In the genomic region with DNA sequence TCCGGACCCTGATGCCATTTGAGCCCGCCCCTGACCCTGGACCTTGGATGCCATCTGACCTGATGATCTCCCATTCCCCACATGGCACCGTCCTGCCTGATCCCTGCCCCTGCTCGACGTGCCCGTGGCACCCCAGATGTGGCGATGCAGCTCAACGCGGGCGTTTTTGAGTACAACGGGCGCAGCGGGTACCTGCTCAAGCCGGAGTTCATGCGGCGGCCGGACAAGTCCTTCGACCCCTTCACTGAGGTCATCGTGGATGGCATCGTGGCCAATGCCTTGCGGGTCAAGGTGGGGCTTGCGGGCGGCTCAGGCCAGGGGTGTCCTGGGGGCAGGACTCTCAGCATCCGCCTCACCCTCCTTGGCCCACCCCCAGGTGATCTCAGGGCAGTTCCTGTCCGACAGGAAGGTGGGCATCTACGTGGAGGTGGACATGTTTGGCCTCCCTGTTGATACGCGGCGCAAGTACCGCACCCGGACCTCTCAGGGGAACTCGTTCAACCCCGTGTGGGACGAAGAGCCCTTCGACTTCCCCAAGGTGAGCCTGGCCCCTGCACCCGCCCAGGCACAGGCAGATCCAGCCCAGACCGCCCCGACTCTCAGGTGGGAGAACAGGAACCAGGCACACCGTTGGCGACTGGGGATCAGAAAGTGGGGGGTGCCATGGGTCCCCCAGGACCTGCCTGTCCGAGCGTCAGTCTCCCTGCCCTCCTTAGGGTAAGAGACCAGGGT, we compare ENCODE assay signal across 1 cellular context.
TF ChIP-seq lines count a peak whose summit lies in the region.

No MANE protein-coding gene starts in this region.

TF ChIP-seq in SK-N-SH treated with all-trans-retinoic acid at 6 μM for 48 hours, 23 proteins besides CTCF, POLR2A, EP300 and RAD21 (continued from another document):
- TF ChIP-seq, protein P1, sequence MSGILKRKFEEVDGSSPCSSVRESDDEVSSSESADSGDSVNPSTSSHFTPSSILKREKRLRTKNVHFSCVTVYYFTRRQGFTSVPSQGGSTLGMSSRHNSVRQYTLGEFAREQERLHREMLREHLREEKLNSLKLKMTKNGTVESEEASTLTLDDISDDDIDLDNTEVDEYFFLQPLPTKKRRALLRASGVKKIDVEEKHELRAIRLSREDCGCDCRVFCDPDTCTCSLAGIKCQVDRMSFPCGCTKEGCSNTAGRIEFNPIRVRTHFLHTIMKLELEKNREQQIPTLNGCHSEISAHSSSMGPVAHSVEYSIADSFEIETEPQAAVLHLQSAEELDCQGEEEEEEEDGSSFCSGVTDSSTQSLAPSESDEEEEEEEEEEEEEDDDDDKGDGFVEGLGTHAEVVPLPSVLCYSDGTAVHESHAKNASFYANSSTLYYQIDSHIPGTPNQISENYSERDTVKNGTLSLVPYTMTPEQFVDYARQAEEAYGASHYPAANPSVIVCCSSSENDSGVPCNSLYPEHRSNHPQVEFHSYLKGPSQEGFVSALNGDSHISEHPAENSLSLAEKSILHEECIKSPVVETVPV (CRISPR knock-in tag; IDR thresholded peaks at IDR 0.05) = no peak
- TF ChIP-seq ZFP30 (CRISPR knock-in tag; IDR thresholded peaks at IDR 0.05) = no peak
- TF ChIP-seq, protein P2, sequence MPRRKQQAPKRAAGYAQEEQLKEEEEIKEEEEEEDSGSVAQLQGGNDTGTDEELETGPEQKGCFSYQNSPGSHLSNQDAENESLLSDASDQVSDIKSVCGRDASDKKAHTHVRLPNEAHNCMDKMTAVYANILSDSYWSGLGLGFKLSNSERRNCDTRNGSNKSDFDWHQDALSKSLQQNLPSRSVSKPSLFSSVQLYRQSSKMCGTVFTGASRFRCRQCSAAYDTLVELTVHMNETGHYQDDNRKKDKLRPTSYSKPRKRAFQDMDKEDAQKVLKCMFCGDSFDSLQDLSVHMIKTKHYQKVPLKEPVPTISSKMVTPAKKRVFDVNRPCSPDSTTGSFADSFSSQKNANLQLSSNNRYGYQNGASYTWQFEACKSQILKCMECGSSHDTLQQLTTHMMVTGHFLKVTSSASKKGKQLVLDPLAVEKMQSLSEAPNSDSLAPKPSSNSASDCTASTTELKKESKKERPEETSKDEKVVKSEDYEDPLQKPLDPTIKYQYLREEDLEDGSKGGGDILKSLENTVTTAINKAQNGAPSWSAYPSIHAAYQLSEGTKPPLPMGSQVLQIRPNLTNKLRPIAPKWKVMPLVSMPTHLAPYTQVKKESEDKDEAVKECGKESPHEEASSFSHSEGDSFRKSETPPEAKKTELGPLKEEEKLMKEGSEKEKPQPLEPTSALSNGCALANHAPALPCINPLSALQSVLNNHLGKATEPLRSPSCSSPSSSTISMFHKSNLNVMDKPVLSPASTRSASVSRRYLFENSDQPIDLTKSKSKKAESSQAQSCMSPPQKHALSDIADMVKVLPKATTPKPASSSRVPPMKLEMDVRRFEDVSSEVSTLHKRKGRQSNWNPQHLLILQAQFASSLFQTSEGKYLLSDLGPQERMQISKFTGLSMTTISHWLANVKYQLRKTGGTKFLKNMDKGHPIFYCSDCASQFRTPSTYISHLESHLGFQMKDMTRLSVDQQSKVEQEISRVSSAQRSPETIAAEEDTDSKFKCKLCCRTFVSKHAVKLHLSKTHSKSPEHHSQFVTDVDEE (CRISPR knock-in tag; IDR thresholded peaks at IDR 0.05) = no peak
- TF ChIP-seq ZC3H10 (CRISPR knock-in tag; IDR thresholded peaks at IDR 0.05) = no peak
- TF ChIP-seq ARNTL (CRISPR knock-in tag; IDR thresholded peaks at IDR 0.05; ENCODE audit: borderline replicate concordance, low read depth) = no peak
- TF ChIP-seq ZFP3 (CRISPR knock-in tag; IDR thresholded peaks at IDR 0.05) = no peak
- TF ChIP-seq BACH2 (CRISPR knock-in tag; IDR thresholded peaks at IDR 0.05; ENCODE audit: borderline replicate concordance) = no peak
- TF ChIP-seq GLIS3 (CRISPR knock-in tag; IDR thresholded peaks at IDR 0.05) = no peak
- TF ChIP-seq ZNF565 (CRISPR knock-in tag; conservative IDR thresholded peaks at IDR 0.05; ENCODE audit: low read depth) = no peak
